In the genomic region with DNA sequence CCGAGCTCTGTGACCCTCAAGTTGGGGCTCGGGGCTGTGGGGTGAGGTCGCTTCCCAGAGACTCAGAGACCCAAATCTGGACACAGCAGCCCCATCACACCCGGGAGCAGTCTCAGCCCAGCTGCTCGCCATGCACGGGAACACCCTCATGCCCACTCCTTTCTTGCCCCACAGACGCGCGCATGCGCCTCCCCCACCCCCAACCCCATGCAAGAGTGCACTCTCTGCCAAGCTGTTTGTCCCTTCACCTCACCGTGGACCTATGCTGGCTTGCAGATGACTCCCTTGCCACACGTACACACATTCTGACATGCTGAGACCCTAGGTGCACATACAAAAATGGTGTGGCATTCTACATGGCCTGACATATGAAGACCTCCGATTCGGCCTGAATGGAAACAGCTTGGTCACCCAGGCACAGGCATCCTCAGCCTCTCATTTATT, we compare ENCODE assay signal across 8 cellular contexts. TPM values are rescaled to one million over a fixed set of nuclear protein-coding genes. Genes with fewer than 3 reads are reported as not detected.
A peak's percentile ranks its signal among the peaks of the same experiment; 100 is the strongest.
DNase-seq lines count a peak whose midpoint lies in the region; ATAC-seq and TF ChIP-seq lines count a peak whose summit lies in the region.

No MANE protein-coding gene starts in this region.

- H3K36me3 ChIP-seq in ES-I3 (ENCODE audit: insufficient read depth, low read length): no peaks in the 10 kb centered on the region

- H3K9me3 ChIP-seq in ES-I3 (ENCODE audit: control insufficient read depth, insufficient read depth, low read length): no peaks in the 10 kb centered on the region

- peak; percentile 79 for DNase-seq in fibroblast of gingiva (ENCODE audit: low read depth)
- peak; percentile 75 for DNase-seq in sciatic nerve (ENCODE audit: low spot score)
- DNase-seq in cerebellar cortex (ENCODE audit: low spot score): no peak
- no peak for DNase-seq in NCI-H748 treated with DMSO at 0.1 percent for 48 hours (lab: John Stamatoyannopoulos, UW)

- no peak for TF ChIP-seq CTCF in WI38 (IDR thresholded peaks at IDR 0.05; ENCODE audit: low read depth, low read length)

- H3K9ac ChIP-seq in ES-I3 (ENCODE audit: low read depth, low read length): peak overlapping the region; percentile 32

- peaks cover 23% of the 10 kb centered on the region for H3K4me1 ChIP-seq in ES-I3 (ENCODE audit: insufficient read depth, low read length)

- ATAC-seq in sciatic nerve (peak; percentile 33), GM21390 (IDR thresholded peaks at IDR 0.05; ENCODE audit: unreplicated experiment) (no peak), GM21515 (IDR thresholded peaks at IDR 0.05; ENCODE audit: unreplicated experiment) (no peak)

- peak overlapping the region; percentile 20; the same call in 1 of the 2 replicates for H3K4me3 ChIP-seq in WI38 (ENCODE audit: low read depth, low read length)

- intact Hi-C loops in sciatic nerve (cut with DNase I): no loop called here

RNA-seq across cellular contexts. Expression of a gene that starts 0.5 kb away (rescaled TPM):
- 35.1 TPM for total RNA-seq in sciatic nerve

RNA-seq across cellular contexts. Expression of a gene that starts 18.9 kb away (rescaled TPM):
- 5.0 TPM for total RNA-seq in sciatic nerve

RNA-seq across cellular contexts. Expression of a gene that starts 25.6 kb away (rescaled TPM):
- 0.31 TPM for total RNA-seq in sciatic nerve

RNA-seq across cellular contexts. Expression of a gene that starts 27.6 kb away (rescaled TPM):
- 18.7 TPM for total RNA-seq in sciatic nerve

RNA-seq across cellular contexts. Expression of a gene that starts 28.4 kb away (rescaled TPM):
- total RNA-seq in sciatic nerve: 61.1 TPM

Comparison
In these comparisons a context has a peak if more than half of its experiments do, and no peak if none do; other contexts are left out.
1. DNase-seq: peak in fibroblast of gingiva (single experiment) and sciatic nerve (single experiment); none in cerebellar cortex (single experiment) and NCI-H748 treated with DMSO at 0.1 percent for 48 hours (single experiment).